ENCODE assay signal across 20 cellular contexts in genomic region chr18:62152844-62153243, GRCh38. TPM values are rescaled to one million over a fixed set of nuclear protein-coding genes. Genes with fewer than 3 reads are reported as not detected.
DNase-seq lines count a peak whose midpoint lies in the region; ATAC-seq and TF ChIP-seq lines count a peak whose summit lies in the region.
"Had no signal": no experiment of that assay in that cellular context is flagged by ENCODE, and none has a peak within 500 bp of the region (broad histone marks: within the 10 kb centered on the region; RNA-seq: fewer than 3 reads in every experiment).

No MANE protein-coding gene starts in this region.

- H3K36me3 Mint-ChIP-seq in MCF 10A (ENCODE audit: insufficient read depth, unreplicated experiment): peaks cover 21% of the 10 kb centered on the region
- peaks cover 10 to 23% of the 10 kb centered on the region in 2 donors for H3K36me3 Mint-ChIP-seq in stimulated activated naive B cell treated with anti-CD40 and anti-IgM and Interleukin-4, amounts not matched to agents 10 μg/mL and 1 μg/mL and 100 μg/mL, for 72 hours

- ATAC-seq in HG03139 (IDR thresholded peaks at IDR 0.05; ENCODE audit: unreplicated experiment): peak; percentile 58
- ATAC-seq in SK-N-SH treated with all-trans-retinoic acid at 6 μM for 48 hours: no peak
- ATAC-seq in stimulated activated naive B cell treated with anti-CD40 and anti-IgM and Interleukin-4, amounts not matched to agents 10 μg/mL and 1 μg/mL and 100 μg/mL, for 72 hours (replicated peaks): no peak
- ATAC-seq: effector memory CD8-positive, alpha-beta T cell; T-cell; upper lobe of right lung had no signal

- no peaks in the 10 kb centered on the region for H3K27me3 Mint-ChIP-seq in MCF 10A (ENCODE audit: insufficient read depth, unreplicated experiment)
- H3K27me3 Mint-ChIP-seq in stimulated activated naive B cell treated with anti-CD40 and anti-IgM and Interleukin-4, amounts not matched to agents 10 μg/mL and 1 μg/mL and 100 μg/mL, for 72 hours: no peaks in the 10 kb centered on the region
- H3K27me3 Mint-ChIP-seq: activated B cell treated with CpG ODN at 0.5 μM for 24 hours; central memory CD8-positive, alpha-beta T cell; effector memory CD8-positive, alpha-beta T cell; stimulated activated naive CD8-positive, alpha-beta T cell treated with anti-CD3 and anti-CD28 coated beads, Interleukin-15, Interleukin-2, amounts not matched to agents 100 ng/mL and 50 ng/mL, for 24 hours; T-cell had no signal

- no peaks in the 10 kb centered on the region for H3K9me3 Mint-ChIP-seq in MCF 10A (ENCODE audit: unreplicated experiment)
- no peaks in the 10 kb centered on the region for H3K9me3 Mint-ChIP-seq in stimulated activated naive B cell treated with anti-CD40 and anti-IgM and Interleukin-4, amounts not matched to agents 10 μg/mL and 1 μg/mL and 100 μg/mL, for 72 hours
- H3K9me3 Mint-ChIP-seq: activated B cell treated with CpG ODN at 0.5 μM for 24 hours; activated T-helper 2 cell treated with anti-CD3 and anti-CD28 coated beads, Interferon-gamma antibody, Interleukin-2, Interleukin-4, amounts not matched to agents 10 μg/mL and 5 μg/mL and 100 μg/mL, durations not matched to agents 14 hours and 24 hours and 36 hours; central memory CD8-positive, alpha-beta T cell; effector memory CD8-positive, alpha-beta T cell; mesothelial cell of epicardium; stimulated activated naive CD8-positive, alpha-beta T cell treated with anti-CD3 and anti-CD28 coated beads, Interleukin-15, Interleukin-2, amounts not matched to agents 100 ng/mL and 50 ng/mL, for 24 hours; T-cell had no signal

- BruUV-seq in MCF 10A (replicated peaks; lab: Mats Ljungman, UMichigan): no TSS peak

- peaks cover 5% of the 10 kb centered on the region for H3K4me1 Mint-ChIP-seq in MCF 10A (ENCODE audit: insufficient read depth, unreplicated experiment)
- no peaks in the 10 kb centered on the region for H3K4me1 Mint-ChIP-seq in stimulated activated naive B cell treated with anti-CD40 and anti-IgM and Interleukin-4, amounts not matched to agents 10 μg/mL and 1 μg/mL and 100 μg/mL, for 72 hours
- H3K4me1 Mint-ChIP-seq: activated B cell treated with CpG ODN at 0.5 μM for 24 hours; central memory CD8-positive, alpha-beta T cell; mesothelial cell of epicardium; T-cell had no signal

- H3K4me3 Mint-ChIP-seq in MCF 10A (ENCODE audit: unreplicated experiment): no peak overlapping the region
- H3K4me3 Mint-ChIP-seq in stimulated activated naive B cell treated with anti-CD40 and anti-IgM and Interleukin-4, amounts not matched to agents 10 μg/mL and 1 μg/mL and 100 μg/mL, for 72 hours: no peak overlapping the region
- H3K4me3 Mint-ChIP-seq: activated B cell treated with CpG ODN at 0.5 μM for 24 hours; central memory CD8-positive, alpha-beta T cell; effector memory CD8-positive, alpha-beta T cell; mesothelial cell of epicardium; stimulated activated naive CD8-positive, alpha-beta T cell treated with anti-CD3 and anti-CD28 coated beads, Interleukin-15, Interleukin-2, amounts not matched to agents 100 ng/mL and 50 ng/mL, for 24 hours; T-cell had no signal

- H3K27ac Mint-ChIP-seq in MCF 10A (ENCODE audit: low read depth, unreplicated experiment): no peak overlapping the region
- no peak overlapping the region for H3K27ac Mint-ChIP-seq in stimulated activated naive B cell treated with anti-CD40 and anti-IgM and Interleukin-4, amounts not matched to agents 10 μg/mL and 1 μg/mL and 100 μg/mL, for 72 hours
- H3K27ac Mint-ChIP-seq: activated B cell treated with CpG ODN at 0.5 μM for 24 hours; activated T-helper 2 cell treated with anti-CD3 and anti-CD28 coated beads, Interferon-gamma antibody, Interleukin-2, Interleukin-4, amounts not matched to agents 10 μg/mL and 5 μg/mL and 100 μg/mL, durations not matched to agents 14 hours and 24 hours and 36 hours; effector memory CD8-positive, alpha-beta T cell; mesothelial cell of epicardium; stimulated activated naive CD8-positive, alpha-beta T cell treated with anti-CD3 and anti-CD28 coated beads, Interleukin-15, Interleukin-2, amounts not matched to agents 100 ng/mL and 50 ng/mL, for 24 hours; T-cell had no signal

- no peak for TF ChIP-seq CTCF in MCF 10A (IDR thresholded peaks at IDR 0.05; ENCODE audit: unreplicated experiment)

- DNase-seq in SKM-1 treated with dmso at 0.1 percent for 144 hours (lab: John Stamatoyannopoulos, UW; ENCODE audit: unreplicated experiment) (peak; percentile 23), SKM-1 (lab: John Stamatoyannopoulos, UW; ENCODE audit: unreplicated experiment) (no peak), NOMO-1 treated with DMSO at 0.1 percent for 48 hours (lab: John Stamatoyannopoulos, UW; ENCODE audit: unreplicated experiment) (peak; percentile 37), MCF 10A (ENCODE audit: unreplicated experiment) (no peak), DMS53 (lab: John Stamatoyannopoulos, UW) (no peak)
- DNase-seq in stimulated activated naive B cell treated with anti-CD40 and anti-IgM and Interleukin-4, amounts not matched to agents 10 μg/mL and 1 μg/mL and 100 μg/mL, for 72 hours: no peak
- DNase-seq: activated B cell treated with CpG ODN at 0.5 μM for 24 hours; amniotic stem cell; effector memory CD8-positive, alpha-beta T cell; kidney; NCI-H1930; NCI-H510A treated with DMSO at 0.1 percent for 48 hours; T-cell; upper lobe of right lung had no signal

- CTCF ChIA-PET in MCF 10A (lab: Yijun Ruan, JAX): interaction anchor here (0.9 kb wide), 1 partner anchor 25 kb away, joined by 3 read pairs; no protein-coding TSS in a partner anchor

- POLR2A ChIA-PET in MCF 10A (lab: Yijun Ruan, JAX): no interaction called here

- intact Hi-C loops in MCF 10A (cut with micrococcal nuclease): no loop called here

TF ChIP-seq in SK-N-SH treated with all-trans-retinoic acid at 6 μM for 48 hours, 23 proteins besides CTCF, POLR2A, EP300 and RAD21:
- no peak for TF ChIP-seq ZNF70 (CRISPR knock-in tag; IDR thresholded peaks at IDR 0.05)
- no peak for TF ChIP-seq TSHZ2 (CRISPR knock-in tag; IDR thresholded peaks at IDR 0.05)
- TF ChIP-seq PATZ1 (CRISPR knock-in tag; IDR thresholded peaks at IDR 0.05; ENCODE audit: borderline replicate concordance): no peak
- no peak for TF ChIP-seq BACH2 (CRISPR knock-in tag; IDR thresholded peaks at IDR 0.05; ENCODE audit: borderline replicate concordance)
- no peak for TF ChIP-seq SNAI2 (CRISPR knock-in tag; IDR thresholded peaks at IDR 0.05)
- TF ChIP-seq RARB (CRISPR knock-in tag; IDR thresholded peaks at IDR 0.05): no peak
- no peak for TF ChIP-seq ZNF565 (CRISPR knock-in tag; conservative IDR thresholded peaks at IDR 0.05; ENCODE audit: low read depth)
- TF ChIP-seq POU6F1 (CRISPR knock-in tag; IDR thresholded peaks at IDR 0.05; ENCODE audit: borderline replicate concordance, low read depth): no peak
- no peak for TF ChIP-seq ESRRG (CRISPR knock-in tag; IDR thresholded peaks at IDR 0.05)
- TF ChIP-seq TCF4 (CRISPR knock-in tag; IDR thresholded peaks at IDR 0.05; ENCODE audit: borderline replicate concordance): no peak
- no peak for TF ChIP-seq ZNF8 (CRISPR knock-in tag; IDR thresholded peaks at IDR 0.05)

RNA-seq across cellular contexts. Expression of gene PIGN, which starts 34.0 kb away (rescaled TPM):
- total RNA-seq in MCF 10A (2022): 29.4 and 29.5 TPM in 2 replicates

RNA-seq across cellular contexts. Expression of gene RELCH, which starts 34.2 kb away (rescaled TPM):
- 20.7 and 24.7 TPM in 2 replicates for total RNA-seq in MCF 10A (2022)

Comparison
In these comparisons a context has a peak if more than half of its experiments do, and no peak if none do; other contexts are left out.
1. DNase-seq: peak in SKM-1 treated with dmso at 0.1 percent for 144 hours (single experiment) and NOMO-1 treated with DMSO at 0.1 percent for 48 hours (single experiment); none in SKM-1 (single experiment), MCF 10A (single experiment), DMS53 (single experiment) and stimulated activated naive B cell treated with anti-CD40 and anti-IgM and Interleukin-4, amounts not matched to agents 10 μg/mL and 1 μg/mL and 100 μg/mL, for 72 hours (single experiment).